ENCODE assay signal across 8 cellular contexts in the genomic region with DNA sequence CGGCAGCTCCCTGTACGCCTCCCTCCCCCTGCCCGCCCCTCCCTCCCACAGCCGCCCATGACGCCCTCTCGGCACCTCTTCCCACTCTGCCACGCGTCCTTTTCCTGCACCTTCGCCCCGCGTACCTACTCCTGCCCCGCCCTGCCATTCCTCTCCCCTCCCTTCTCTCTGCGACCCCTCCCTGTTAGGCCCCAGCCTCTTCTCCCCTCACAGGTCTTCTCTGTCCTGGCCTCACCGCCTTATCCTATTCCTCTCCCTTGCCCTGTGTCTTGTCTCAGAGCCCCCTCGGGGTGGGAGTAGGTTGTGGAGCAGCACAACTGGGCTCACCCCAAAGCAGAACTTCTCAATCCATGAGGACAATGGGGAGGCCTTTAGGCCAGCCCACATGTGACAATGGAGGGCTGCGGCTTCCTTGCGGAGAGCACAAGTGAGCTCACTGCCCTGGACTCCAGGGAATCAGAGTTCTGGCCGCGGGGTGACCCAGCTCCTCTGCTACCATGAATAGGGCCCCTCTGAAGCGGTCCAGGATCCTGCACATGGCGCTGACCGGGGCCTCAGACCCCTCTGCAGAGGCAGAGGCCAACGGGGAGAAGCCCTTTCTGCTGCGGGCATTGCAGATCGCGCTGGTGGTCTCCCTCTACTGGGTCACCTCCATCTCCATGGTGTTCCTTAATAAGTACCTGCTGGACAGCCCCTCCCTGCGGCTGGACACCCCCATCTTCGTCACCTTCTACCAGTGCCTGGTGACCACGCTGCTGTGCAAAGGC.
DNase-seq lines count a peak whose midpoint lies in the region; ATAC-seq and TF ChIP-seq lines count a peak whose summit lies in the region.

No MANE protein-coding gene starts in this region.

- H3K36me3 ChIP-seq in neutrophil, result peaks cover under 1% of the 10 kb centered on the region

- peak; percentile 42 for DNase-seq in CD1c-positive myeloid dendritic cell (ENCODE audit: extremely low spot score)
- peak; percentile 18 for DNase-seq in GM19240 (ENCODE audit: insufficient read length, low spot score)
- DNase-seq in HPDE6-E6E7 (ENCODE audit: extremely low spot score), result peak; percentile 27
- peak; percentile 70 to 85 for DNase-seq in foreskin fibroblast
- DNase-seq in NCI-H1436 treated with DMSO at 0.1 percent for 48 hours (lab: John Stamatoyannopoulos, UW), result no peak

- peak overlapping the region; percentile 78 for H3K27ac ChIP-seq in neutrophil

- peaks cover 30 to 43% of the 10 kb centered on the region in 2 experiments for H3K4me1 ChIP-seq in neutrophil (ENCODE audit: control insufficient read depth in 1 of 2, insufficient read depth in 1 of 2, low read depth in 1 of 2, low read length in 1 of 2)

- TF ChIP-seq CTCF in WI38 (IDR thresholded peaks at IDR 0.05; ENCODE audit: low read depth, low read length) (no peak), foreskin fibroblast (IDR thresholded peaks at IDR 0.05; ENCODE audit: low read depth, low read length) (no peak), neutrophil (IDR thresholded peaks at IDR 0.05) (no peak)

- H3K4me3 ChIP-seq in WI38 (ENCODE audit: low read depth, low read length) (peak overlapping the region; percentile 66), foreskin fibroblast (ENCODE audit: low read depth in 1 of 2, low read length in 2 of 2) (peak overlapping the region; percentile 81 to 86), neutrophil (ENCODE audit: low read depth in 1 of 2, low read length in 1 of 2) (peak overlapping the region; percentile 83 to 95)

- H3K27me3 ChIP-seq in neutrophil, result peaks cover 14% of the 10 kb centered on the region

- H3K9me3 ChIP-seq in neutrophil, result no peaks in the 10 kb centered on the region

- ATAC-seq in HG03469 (IDR thresholded peaks at IDR 0.05; ENCODE audit: unreplicated experiment), result no peak
